ENCODE assay signal across 14 cellular contexts in the genomic region with DNA sequence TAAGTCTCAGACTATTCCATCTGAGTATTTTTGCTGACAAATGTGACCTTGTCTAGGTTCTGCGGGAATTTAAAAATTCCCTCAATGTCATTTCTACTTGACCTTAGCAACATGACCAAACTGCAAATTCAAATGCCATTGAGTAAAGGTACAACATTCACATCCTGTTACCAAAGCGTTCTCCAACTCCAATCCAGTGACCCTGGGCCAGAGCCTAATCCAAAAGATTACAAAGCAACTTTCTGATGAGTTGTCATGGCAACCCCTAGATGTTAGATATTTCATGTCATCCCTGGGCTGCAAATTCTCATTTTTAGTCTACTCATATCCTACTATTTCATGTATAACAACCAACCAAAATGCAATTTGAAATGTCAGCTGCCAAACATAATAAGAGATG.
"Had no signal": no experiment of that assay in that cellular context is flagged by ENCODE, and none has a peak within 500 bp of the region (broad histone marks: within the 10 kb centered on the region; RNA-seq: fewer than 3 reads in every experiment).

No MANE protein-coding gene starts in this region.

- ATAC-seq: activated CD8-positive, alpha-beta memory T cell treated with anti-CD3 and anti-CD28 coated beads, Interleukin-2, amount 10 ng/mL, durations not matched to agents 7 days and 5 days had no signal

- DNase-seq: activated CD4-positive, alpha-beta T cell treated with anti-CD3 and anti-CD28 coated beads, Interleukin-2, amount 50 U/mL, for 1 hour; activated CD8-positive, alpha-beta memory T cell treated with anti-CD3 and anti-CD28 coated beads, Interleukin-2, amount 10 ng/mL, durations not matched to agents 7 days and 5 days; cortex of kidney; effector memory CD4-positive, alpha-beta T cell; ovary; SJCRH30; stimulated activated CD4-positive, alpha-beta T cell treated with anti-CD3 and anti-CD28 coated beads, Interleukin-15, amount 100 ng/mL, for 24 hours; stimulated activated CD4-positive, alpha-beta T cell treated with anti-CD3 and anti-CD28 coated beads, Interleukin-4, amount 100 ng/mL, for 4 hours; T1000; thyroid gland; uterus had no signal

- H3K27ac Mint-ChIP-seq: activated CD8-positive, alpha-beta memory T cell treated with anti-CD3 and anti-CD28 coated beads, Interleukin-2, amount 10 ng/mL, durations not matched to agents 7 days and 5 days; neural progenitor cell had no signal

- H3K36me3 ChIP-seq: cardiac muscle cell, neural progenitor cell, ovary, SJCRH30, thyroid gland, uterus had no signal

- H3K4me3 ChIP-seq: cardiac muscle cell, hepatocyte, neural progenitor cell, ovary, SJCRH30, thyroid gland, uterus had no signal

- H3K4me3 Mint-ChIP-seq: activated CD8-positive, alpha-beta memory T cell treated with anti-CD3 and anti-CD28 coated beads, Interleukin-2, amount 10 ng/mL, durations not matched to agents 7 days and 5 days; neural progenitor cell had no signal

- H3K9me3 ChIP-seq: ovary, SJCRH30, thyroid gland, uterus had no signal

- H2AFZ ChIP-seq: hepatocyte, neural progenitor cell had no signal

- H3K9ac ChIP-seq: neural progenitor cell had no signal

- H3K4me2 ChIP-seq: hepatocyte, neural progenitor cell had no signal

- H3K9me3 Mint-ChIP-seq: neural progenitor cell had no signal

- H3K36me3 Mint-ChIP-seq: neural progenitor cell had no signal

- H3K79me2 ChIP-seq: hepatocyte had no signal

- H3K27me3 ChIP-seq: cardiac muscle cell, hepatocyte, neural progenitor cell, ovary, SJCRH30, thyroid gland, uterus had no signal
